12 cellular contexts compared by ENCODE assay signal in genomic region chr1:61746768-61747167, GRCh38. TPM values are rescaled to one million over a fixed set of nuclear protein-coding genes. Genes with fewer than 3 reads are reported as not detected.
A peak's percentile ranks its signal among the peaks of the same experiment; 100 is the strongest.
DNase-seq lines count a peak whose midpoint lies in the region; ATAC-seq, FAIRE-seq and TF ChIP-seq lines count a peak whose summit lies in the region.
"Had no signal": no experiment of that assay in that cellular context is flagged by ENCODE, and none has a peak within 500 bp of the region (broad histone marks: within the 10 kb centered on the region; RNA-seq: fewer than 3 reads in every experiment).

No MANE protein-coding gene starts in this region.

- H3K14ac ChIP-seq in H1 (ENCODE audit: insufficient read length) = no peak overlapping the region

- no peak overlapping the region for H4K91ac ChIP-seq in H1 (replicated peaks; ENCODE audit: insufficient read length, low read length)

- H3K4me2 ChIP-seq in OCI-LY7 (ENCODE audit: low read length) (no peak overlapping the region), H1 (ENCODE audit: insufficient read depth in 1 of 2, low read depth in 2 of 2, low read length in 2 of 2) (peak overlapping the region in 1 of 2 experiments; percentile 49; a peak in 2 of 4 replicates)

- TF ChIP-seq POLR2A in H1 (IDR thresholded peaks at IDR 0.05; ENCODE audit: control extremely low read depth in 1 of 2, low read depth in 2 of 2, low read length in 2 of 2) = no peak

- no peak overlapping the region for H2BK12ac ChIP-seq in H1 (ENCODE audit: low read depth, low read length)

- H3K27ac Mint-ChIP-seq in mesothelial cell of epicardium = peak overlapping the region; percentile 96
- H3K27ac Mint-ChIP-seq in activated CD8-positive, alpha-beta T cell treated with anti-CD3 and anti-CD28 coated beads, Interleukin-2, amount 10 ng/mL, durations not matched to agents 7 days and 5 days = no peak overlapping the region

- no TSS peak for BruUV-seq in OCI-LY7 (replicated peaks; lab: Mats Ljungman, UMichigan)

- no peak overlapping the region for H3K4me3 Mint-ChIP-seq in mesothelial cell of epicardium
- no peak overlapping the region for H3K4me3 Mint-ChIP-seq in activated CD8-positive, alpha-beta T cell treated with anti-CD3 and anti-CD28 coated beads, Interleukin-2, amount 10 ng/mL, durations not matched to agents 7 days and 5 days

- H3K23me2 ChIP-seq in H1 (ENCODE audit: low read depth, low read length) = peaks cover 3% of the 10 kb centered on the region; the same call in 1 of the 2 replicates

- no peak for TF ChIP-seq RAD21 in H1 (IDR thresholded peaks at IDR 0.05 in 1 of 2, conservative IDR thresholded peaks at IDR 0.05 in 1 of 2; ENCODE audit: low read depth in 2 of 2, low read length in 2 of 2)

- DNase-seq in AG10803 (ENCODE audit: low read depth) = peak; percentile 42
- no peak for DNase-seq in OCI-LY7 (ENCODE audit: low spot score)
- DNase-seq in H1 (ENCODE audit: low read depth in 1 of 2, low spot score in 2 of 2) = no peak
- no peak for DNase-seq in mesothelial cell of epicardium (ENCODE audit: low spot score in 2 of 2, unreplicated experiment in 2 of 2)
- no peak for DNase-seq in T-helper 9 cell
- DNase-seq in activated CD8-positive, alpha-beta T cell treated with anti-CD3 and anti-CD28 coated beads, Interleukin-2, amount 10 ng/mL, durations not matched to agents 7 days and 5 days = no peak
- DNase-seq in sciatic nerve (ENCODE audit: low spot score) = no peak
- DNase-seq: activated effector memory CD4-positive, alpha-beta T cell treated with Interleukin-2 at 50 U/mL for 16 hours; CD4-positive, CD25-positive, alpha-beta regulatory T cell; effector CD8-positive, alpha-beta T cell had no signal

- ATAC-seq in activated CD8-positive, alpha-beta T cell treated with anti-CD3 and anti-CD28 coated beads, Interleukin-2, amount 10 ng/mL, durations not matched to agents 7 days and 5 days = no peak
- no peak for ATAC-seq in sciatic nerve
- ATAC-seq in HG02938 (IDR thresholded peaks at IDR 0.05; ENCODE audit: unreplicated experiment) = no peak

- peak overlapping the region; percentile 24 for H4K5ac ChIP-seq in H1 (ENCODE audit: insufficient read length, low read depth, low read length)

- H3K4me1 ChIP-seq in OCI-LY7 (ENCODE audit: insufficient read depth, low read length, poor library complexity, severe bottlenecking) (peaks cover 9% of the 10 kb centered on the region), H1 (replicated peaks in 1 of 4; ENCODE audit: control insufficient read depth in 3 of 4, insufficient read depth in 4 of 4, low read length in 3 of 4) (peaks cover 0 to 8% (median 2%) of the 10 kb centered on the region in 4 experiments; a peak in 5 of 7 replicates)

- no peak for FAIRE-seq in H1 (lab: Jason Lieb, UNC)
- FAIRE-seq: GM12892 had no signal

- H2BK20ac ChIP-seq in H1 (ENCODE audit: low read length) = no peak overlapping the region

- no peaks in the 10 kb centered on the region for H3K36me3 ChIP-seq in OCI-LY7 (ENCODE audit: insufficient read depth, low read length)
- no peaks in the 10 kb centered on the region for H3K36me3 ChIP-seq in H1 (ENCODE audit: control insufficient read depth in 2 of 4, insufficient read depth in 4 of 4, low read length in 3 of 4)

- CTCF ChIA-PET in OCI-LY7 (lab: Charles Lee; ENCODE audit: unreplicated experiment) = no interaction called here
- CTCF ChIA-PET in H1 (lab: Charles Lee; ENCODE audit: partially characterized antibody) = interaction anchor here (0.6 to 1.5 kb wide), 2 partner anchors 32 to 96 kb away, joined by 4 read pairs; no protein-coding TSS in a partner anchor
- CTCF ChIA-PET in activated CD8-positive, alpha-beta T cell treated with anti-CD3 and anti-CD28 coated beads, Interleukin-2, amount 10 ng/mL, durations not matched to agents 7 days and 5 days (lab: Charles Lee) = no interaction called here

- POLR2A ChIA-PET in OCI-LY7 (lab: Charles Lee) = no interaction called here
- POLR2A ChIA-PET in H1 (lab: Charles Lee; ENCODE audit: partially characterized antibody) = no interaction called here
- POLR2A ChIA-PET in activated CD8-positive, alpha-beta T cell treated with anti-CD3 and anti-CD28 coated beads, Interleukin-2, amount 10 ng/mL, durations not matched to agents 7 days and 5 days (lab: Charles Lee) = no interaction called here

- intact Hi-C loops in OCI-LY7 (cut with micrococcal nuclease; ENCODE audit: unreplicated experiment) = loop anchor here (10.0 kb wide), 1 partner anchor 692 kb away; no protein-coding TSS in a partner anchor
- intact Hi-C loops in sciatic nerve (cut with DNase I) = no loop called here

- TF ChIP-seq EP300 in H1 (IDR thresholded peaks at IDR 0.05; ENCODE audit: borderline replicate concordance in 1 of 2, low read depth in 2 of 2, low read length in 2 of 2) = no peak

- peaks cover 39% of the 10 kb centered on the region for H3K4me1 Mint-ChIP-seq in mesothelial cell of epicardium
- H3K4me1 Mint-ChIP-seq in activated CD8-positive, alpha-beta T cell treated with anti-CD3 and anti-CD28 coated beads, Interleukin-2, amount 10 ng/mL, durations not matched to agents 7 days and 5 days (ENCODE audit: low read depth) = peaks cover 11% of the 10 kb centered on the region

- H3K56ac ChIP-seq in H1 (replicated peaks; ENCODE audit: insufficient read length, low read depth, low read length) = no peak overlapping the region

- no peak overlapping the region for H3K4ac ChIP-seq in H1 (replicated peaks; ENCODE audit: insufficient read length, low read depth, low read length)

- H2AFZ ChIP-seq in OCI-LY7 (ENCODE audit: low read length) (peak overlapping the region; percentile 25), H1 (ENCODE audit: low read length) (no peak overlapping the region)

- H3K9ac ChIP-seq in H1 (replicated peaks in 1 of 4; ENCODE audit: extremely low read depth in 1 of 4, low read depth in 3 of 4, low read length in 3 of 4) = no peak overlapping the region

- no peak overlapping the region for H2BK120ac ChIP-seq in H1 (replicated peaks; ENCODE audit: low read depth, low read length)

- H3K18ac ChIP-seq in H1 (ENCODE audit: extremely low read depth, low read length) = no peak overlapping the region

- 0% methylated on average over 1 of the region's 1 CpG; no CpG with 5 or more reads in 1 of the 2 experiments for WGBS in H1 (ENCODE audit: extremely low coverage in 1 of 2, insufficient coverage in 1 of 2, insufficient read length in 1 of 2, insufficient replicate concordance in 2 of 2, low coverage in 1 of 2, low lambda C conversion rate in 2 of 2, missing lambda C conversion rate in 1 of 2), 2 experiments

- H3K79me2 ChIP-seq in OCI-LY7 (ENCODE audit: insufficient read depth, low read depth, low read length) (no peaks in the 10 kb centered on the region), H1 (ENCODE audit: control insufficient read depth in 1 of 2, insufficient read depth in 2 of 2, low read length in 2 of 2) (peaks cover 14 to 80% of the 10 kb centered on the region in 2 experiments)

- peaks cover 4% of the 10 kb centered on the region for H3K36me3 Mint-ChIP-seq in mesothelial cell of epicardium
- H3K36me3 Mint-ChIP-seq in activated CD8-positive, alpha-beta T cell treated with anti-CD3 and anti-CD28 coated beads, Interleukin-2, amount 10 ng/mL, durations not matched to agents 7 days and 5 days (ENCODE audit: low read depth) = peaks cover 3% of the 10 kb centered on the region
- H3K36me3 Mint-ChIP-seq: CD4-positive, CD25-positive, alpha-beta regulatory T cell had no signal

- TF ChIP-seq CTCF in AG10803 (conservative IDR thresholded peaks at IDR 0.05; ENCODE audit: low read length) (no peak), OCI-LY7 (conservative IDR thresholded peaks at IDR 0.05; ENCODE audit: low read length) (no peak), H1 (IDR thresholded peaks at IDR 0.05; ENCODE audit: control extremely low read depth in 1 of 3, insufficient read depth in 1 of 3, low read depth in 1 of 3, low read length in 3 of 3) (no peak), mesothelial cell of epicardium (IDR thresholded peaks at IDR 0.05; ENCODE audit: unreplicated experiment) (no peak)

- no peaks in the 10 kb centered on the region for H3K27me3 ChIP-seq in H1 (replicated peaks in 1 of 4; ENCODE audit: control insufficient read depth in 3 of 4, extremely low read depth in 1 of 4, insufficient read depth in 3 of 4, low read length in 3 of 4)

- H3K9me3 ChIP-seq in OCI-LY7 (ENCODE audit: low read length) (no peaks in the 10 kb centered on the region), H1 (ENCODE audit: insufficient read depth in 2 of 2, low read depth in 1 of 2, low read length in 1 of 2) (no peaks in the 10 kb centered on the region)

- no peak overlapping the region for H2BK15ac ChIP-seq in H1 (ENCODE audit: low read length)

- H3K4me3 ChIP-seq in AG10803 (ENCODE audit: low read length) (peak overlapping the region; percentile 8), OCI-LY7 (ENCODE audit: low read depth, low read length, poor library complexity, severe bottlenecking) (no peak overlapping the region), H1 (ENCODE audit: extremely low read depth in 1 of 4, insufficient read depth in 2 of 4, low read depth in 3 of 4, low read length in 4 of 4) (no peak overlapping the region)

- no peaks in the 10 kb centered on the region for H3K9me3 Mint-ChIP-seq in mesothelial cell of epicardium
- H3K9me3 Mint-ChIP-seq in activated CD8-positive, alpha-beta T cell treated with anti-CD3 and anti-CD28 coated beads, Interleukin-2, amount 10 ng/mL, durations not matched to agents 7 days and 5 days (ENCODE audit: insufficient read depth) = no peaks in the 10 kb centered on the region
- H3K9me3 Mint-ChIP-seq: CD4-positive, CD25-positive, alpha-beta regulatory T cell had no signal

- no peaks in the 10 kb centered on the region for H3K27me3 Mint-ChIP-seq in mesothelial cell of epicardium (ENCODE audit: low read depth)
- no peaks in the 10 kb centered on the region for H3K27me3 Mint-ChIP-seq in activated CD8-positive, alpha-beta T cell treated with anti-CD3 and anti-CD28 coated beads, Interleukin-2, amount 10 ng/mL, durations not matched to agents 7 days and 5 days (ENCODE audit: low read depth)
- H3K27me3 Mint-ChIP-seq: CD4-positive, CD25-positive, alpha-beta regulatory T cell had no signal

- H3K27ac ChIP-seq in OCI-LY7 (ENCODE audit: low read depth, low read length, poor library complexity, severe bottlenecking) (no peak overlapping the region), H1 (ENCODE audit: low read depth, low read length) (no peak overlapping the region)

- H4K20me1 ChIP-seq in OCI-LY7 (ENCODE audit: insufficient read depth, low read length) (no peaks in the 10 kb centered on the region), H1 (replicated peaks in 1 of 2; ENCODE audit: control insufficient read depth in 1 of 2, insufficient read depth in 2 of 2, low read length in 2 of 2) (peaks cover 0 to 1% of the 10 kb centered on the region in 2 experiments)

- H2BK5ac ChIP-seq in H1 (ENCODE audit: low read depth, low read length) = no peak overlapping the region

- no peak overlapping the region for H3K23ac ChIP-seq in H1 (ENCODE audit: insufficient read length)

- H2AK5ac ChIP-seq in H1 (ENCODE audit: low read depth, low read length) = no peak overlapping the region

- peaks cover 7% of the 10 kb centered on the region; the same call in 1 of the 2 replicates for H3K79me1 ChIP-seq in H1 (ENCODE audit: low read depth, low read length)

- no peaks in the 10 kb centered on the region for H3K9me2 ChIP-seq in OCI-LY7 (ENCODE audit: insufficient read depth, low read length)

- no peak overlapping the region for H4K8ac ChIP-seq in H1 (ENCODE audit: extremely low read depth, insufficient read depth, low read length)

RNA-seq across cellular contexts. Expression of gene PATJ, which starts 4.5 kb away (rescaled TPM):
- 2.3 and 4.0 TPM in 2 replicates for total RNA-seq in OCI-LY7 (2014; rRNA removed; shearing (Covaris generic))
- total RNA-seq in OCI-LY7 (2022) (0.74 and 0.95 TPM in 2 replicates), mesothelial cell of epicardium (118 to 129 TPM (median 120 TPM) in 3 replicates), sciatic nerve (30.0 TPM)
- total RNA-seq in H1 (2021; fragmentation: NEBNext Ultra II Directional; extraction: Animal tissue kit (Norgen Biotek cat#: 25700)) = 45.8 and 55.6 TPM in 2 replicates
- polyA plus RNA-seq in H1 (2011; rRNA removed) = 6.3 and 8.2 TPM in 2 replicates
- 11.3 TPM for polyA plus RNA-seq in H1 (2011; cell fraction: cytosol; rRNA removed)
- polyA plus RNA-seq in H1 (2011; cell fraction: nucleus; rRNA removed) = 9.1 TPM
- 19.5 to 24.4 TPM (median 20.0 TPM) in 4 replicates for polyA plus RNA-seq in H1 (2012, experiment 1 of 2)
- 2.0 TPM for polyA plus RNA-seq in H1 (2012, experiment 2 of 2)
- polyA plus RNA-seq in H1 (2013, experiment 1 of 2) = 18.5 TPM
- 18.7 TPM for polyA plus RNA-seq in H1 (2013, experiment 2 of 2)
- 56.6 and 67.1 TPM in 2 replicates for polyA minus RNA-seq in H1 (2011; rRNA and poly(A)+ RNA removed)
- 27.9 TPM for polyA minus RNA-seq in H1 (2011; cell fraction: cytosol; rRNA and poly(A)+ RNA removed)
- polyA minus RNA-seq in H1 (2011; cell fraction: nucleus; rRNA and poly(A)+ RNA removed) = 136 TPM
- 10 to 100 TPM in 1 of 2 experiments, 1 to 10 TPM in 1; 8.8 to 10.9 TPM for total RNA-seq in activated CD8-positive, alpha-beta T cell treated with anti-CD3 and anti-CD28 coated beads, Interleukin-2, amount 10 ng/mL, durations not matched to agents 7 days and 5 days

RNA-seq across cellular contexts. Expression of gene TM2D1, which starts 21.8 kb away (rescaled TPM):
- 40.8 and 44.9 TPM in 2 replicates for total RNA-seq in OCI-LY7 (2014; rRNA removed; shearing (Covaris generic))
- 33.8 and 34.9 TPM in 2 replicates for total RNA-seq in OCI-LY7 (2022)
- 17.7 and 21.1 TPM in 2 replicates for total RNA-seq in H1 (2021; fragmentation: NEBNext Ultra II Directional; extraction: Animal tissue kit (Norgen Biotek cat#: 25700))
- 20.5 and 25.8 TPM in 2 replicates for polyA plus RNA-seq in H1 (2011; rRNA removed)
- polyA plus RNA-seq in H1 (2011; cell fraction: cytosol; rRNA removed) = 24.0 TPM
- polyA plus RNA-seq in H1 (2011; cell fraction: nucleus; rRNA removed) = 18.7 TPM
- polyA plus RNA-seq in H1 (2012, experiment 1 of 2) = 13.2 to 19.1 TPM (median 15.5 TPM) in 4 replicates
- 17.2 TPM for polyA plus RNA-seq in H1 (2012, experiment 2 of 2)
- 27.2 TPM for polyA plus RNA-seq in H1 (2013, experiment 1 of 2)
- polyA plus RNA-seq in H1 (2013, experiment 2 of 2) = 24.2 TPM
- polyA minus RNA-seq in H1 (2011; rRNA and poly(A)+ RNA removed) = 11.3 and 12.2 TPM in 2 replicates
- polyA minus RNA-seq in H1 (2011; cell fraction: cytosol; rRNA and poly(A)+ RNA removed) = 10.7 TPM
- polyA minus RNA-seq in H1 (2011; cell fraction: nucleus; rRNA and poly(A)+ RNA removed) = 32.3 TPM
- 55.5 to 62.4 TPM (median 55.5 TPM) in 3 replicates for total RNA-seq in mesothelial cell of epicardium
- total RNA-seq in activated CD8-positive, alpha-beta T cell treated with anti-CD3 and anti-CD28 coated beads, Interleukin-2, amount 10 ng/mL, durations not matched to agents 7 days and 5 days = 10 to 100 TPM; 25.8 to 28.5 TPM
- 53.9 TPM for total RNA-seq in sciatic nerve
